10 cellular contexts compared by ENCODE assay signal in genomic region chr2:67797801-67798535, GRCh38.
DNase-seq lines count a peak whose midpoint lies in the region; ATAC-seq and TF ChIP-seq lines count a peak whose summit lies in the region.
"Had no signal": no experiment of that assay in that cellular context is flagged by ENCODE, and none has a peak within 500 bp of the region (broad histone marks: within the 10 kb centered on the region; RNA-seq: fewer than 3 reads in every experiment).

No MANE protein-coding gene starts in this region.

- no peak for TF ChIP-seq CTCF in MCF 10A (IDR thresholded peaks at IDR 0.05; ENCODE audit: unreplicated experiment)
- TF ChIP-seq CTCF in breast epithelium (IDR thresholded peaks at IDR 0.05): no peak
- TF ChIP-seq CTCF in RWPE1 (conservative IDR thresholded peaks at IDR 0.05; ENCODE audit: low read depth): no peak
- no peak for TF ChIP-seq CTCF in fibroblast of the aortic adventitia (IDR thresholded peaks at IDR 0.05; ENCODE audit: insufficient read depth, low read length)
- no peak for TF ChIP-seq CTCF in upper lobe of right lung (IDR thresholded peaks at IDR 0.05)

- H3K9me3 Mint-ChIP-seq in MCF 10A (ENCODE audit: unreplicated experiment): no peaks in the 10 kb centered on the region
- H3K9me3 Mint-ChIP-seq in activated naive CD4-positive, alpha-beta T cell treated with anti-CD3 and anti-CD28 coated beads for 36 hours: no peaks in the 10 kb centered on the region

- no TSS peak for BruUV-seq in MCF 10A (replicated peaks; lab: Mats Ljungman, UMichigan)

- no peaks in the 10 kb centered on the region for H3K27me3 Mint-ChIP-seq in MCF 10A (ENCODE audit: insufficient read depth, unreplicated experiment)
- peaks cover 6% of the 10 kb centered on the region for H3K27me3 Mint-ChIP-seq in activated naive CD4-positive, alpha-beta T cell treated with anti-CD3 and anti-CD28 coated beads for 36 hours (ENCODE audit: low read depth)

- H3K27me3 ChIP-seq in breast epithelium (no peaks in the 10 kb centered on the region), upper lobe of right lung (no peaks in the 10 kb centered on the region)

- no peak overlapping the region for H3K27ac Mint-ChIP-seq in MCF 10A (ENCODE audit: low read depth, unreplicated experiment)
- H3K27ac Mint-ChIP-seq in activated naive CD4-positive, alpha-beta T cell treated with anti-CD3 and anti-CD28 coated beads for 36 hours: no peak overlapping the region

- no peaks in the 10 kb centered on the region for H3K36me3 Mint-ChIP-seq in MCF 10A (ENCODE audit: insufficient read depth, unreplicated experiment)
- H3K36me3 Mint-ChIP-seq in activated naive CD4-positive, alpha-beta T cell treated with anti-CD3 and anti-CD28 coated beads for 36 hours (ENCODE audit: low read depth): no peaks in the 10 kb centered on the region

- no peak for TF ChIP-seq POLR2A in breast epithelium (IDR thresholded peaks at IDR 0.05)

- H3K9me3 ChIP-seq in breast epithelium: no peaks in the 10 kb centered on the region
- H3K9me3 ChIP-seq in upper lobe of right lung: no peaks in the 10 kb centered on the region

- POLR2A ChIA-PET in MCF 10A (lab: Yijun Ruan, JAX) (no interaction called here), RWPE1 (lab: Yijun Ruan, JAX; ENCODE audit: low non-redundant PET) (no interaction called here)

- H3K4me3 Mint-ChIP-seq in MCF 10A (ENCODE audit: unreplicated experiment): no peak overlapping the region
- H3K4me3 Mint-ChIP-seq in activated naive CD4-positive, alpha-beta T cell treated with anti-CD3 and anti-CD28 coated beads for 36 hours: no peak overlapping the region

- intact Hi-C loops in MCF 10A (cut with micrococcal nuclease) (no loop called here), breast epithelium (cut with DNase I; ENCODE audit: low total_unique reads) (no loop called here), upper lobe of right lung (cut with DNase I) (no loop called here)
- intact Hi-C loops in activated naive CD4-positive, alpha-beta T cell treated with anti-CD3 and anti-CD28 coated beads for 36 hours (cut with micrococcal nuclease): no loop called here

- H3K4me3 ChIP-seq in breast epithelium (no peak overlapping the region), fibroblast of the aortic adventitia (ENCODE audit: low read depth, low read length) (no peak overlapping the region), upper lobe of right lung (no peak overlapping the region)

- H3K4me1 Mint-ChIP-seq in MCF 10A (ENCODE audit: insufficient read depth, unreplicated experiment): peaks cover 13% of the 10 kb centered on the region
- H3K4me1 Mint-ChIP-seq in activated naive CD4-positive, alpha-beta T cell treated with anti-CD3 and anti-CD28 coated beads for 36 hours (ENCODE audit: low read depth): no peaks in the 10 kb centered on the region

- no peaks in the 10 kb centered on the region for H3K36me3 ChIP-seq in breast epithelium
- no peaks in the 10 kb centered on the region for H3K36me3 ChIP-seq in upper lobe of right lung

- peak; percentile 37 for DNase-seq in MCF 10A (ENCODE audit: unreplicated experiment)
- DNase-seq in breast epithelium (ENCODE audit: low spot score in 2 of 2): no peak
- DNase-seq in RWPE1 (ENCODE audit: low spot score): peak; percentile 3
- DNase-seq in fibroblast of the aortic adventitia (ENCODE audit: low read depth): peak; percentile 80
- no peak for DNase-seq in upper lobe of right lung
- no peak for DNase-seq in activated naive CD4-positive, alpha-beta T cell treated with anti-CD3 and anti-CD28 coated beads for 36 hours
- no peak for DNase-seq in superior temporal gyrus (ENCODE audit: extremely low spot score)
- DNase-seq: islet precursor cell had no signal

- no peak overlapping the region for H3K27ac ChIP-seq in breast epithelium
- no peak overlapping the region for H3K27ac ChIP-seq in RWPE1
- H3K27ac ChIP-seq in upper lobe of right lung: peak overlapping the region; percentile 37

- H3K4me1 ChIP-seq in breast epithelium (peaks cover 0 to 5% of the 10 kb centered on the region in 2 donors), upper lobe of right lung (peaks cover 14% of the 10 kb centered on the region)

- CTCF ChIA-PET in MCF 10A (lab: Yijun Ruan, JAX): no interaction called here
- CTCF ChIA-PET in RWPE1 (lab: Yijun Ruan, JAX): no interaction called here
- CTCF ChIA-PET in activated naive CD4-positive, alpha-beta T cell treated with anti-CD3 and anti-CD28 coated beads for 36 hours (lab: Charles Lee): no interaction called here

- ATAC-seq in upper lobe of right lung (peak; percentile 53), GM18520 (IDR thresholded peaks at IDR 0.05; ENCODE audit: unreplicated experiment) (no peak)
- ATAC-seq: Panc1 had no signal

Comparison
In these comparisons a context has a peak if more than half of its experiments do, and no peak if none do; other contexts are left out.
1. DNase-seq: peak in MCF 10A (single experiment), RWPE1 (single experiment) and fibroblast of the aortic adventitia (single experiment); none in breast epithelium (0 of 2), upper lobe of right lung (single experiment), activated naive CD4-positive, alpha-beta T cell treated with anti-CD3 and anti-CD28 coated beads for 36 hours (single experiment) and superior temporal gyrus (single experiment).